2 cellular contexts compared by ENCODE assay signal in the genomic region with DNA sequence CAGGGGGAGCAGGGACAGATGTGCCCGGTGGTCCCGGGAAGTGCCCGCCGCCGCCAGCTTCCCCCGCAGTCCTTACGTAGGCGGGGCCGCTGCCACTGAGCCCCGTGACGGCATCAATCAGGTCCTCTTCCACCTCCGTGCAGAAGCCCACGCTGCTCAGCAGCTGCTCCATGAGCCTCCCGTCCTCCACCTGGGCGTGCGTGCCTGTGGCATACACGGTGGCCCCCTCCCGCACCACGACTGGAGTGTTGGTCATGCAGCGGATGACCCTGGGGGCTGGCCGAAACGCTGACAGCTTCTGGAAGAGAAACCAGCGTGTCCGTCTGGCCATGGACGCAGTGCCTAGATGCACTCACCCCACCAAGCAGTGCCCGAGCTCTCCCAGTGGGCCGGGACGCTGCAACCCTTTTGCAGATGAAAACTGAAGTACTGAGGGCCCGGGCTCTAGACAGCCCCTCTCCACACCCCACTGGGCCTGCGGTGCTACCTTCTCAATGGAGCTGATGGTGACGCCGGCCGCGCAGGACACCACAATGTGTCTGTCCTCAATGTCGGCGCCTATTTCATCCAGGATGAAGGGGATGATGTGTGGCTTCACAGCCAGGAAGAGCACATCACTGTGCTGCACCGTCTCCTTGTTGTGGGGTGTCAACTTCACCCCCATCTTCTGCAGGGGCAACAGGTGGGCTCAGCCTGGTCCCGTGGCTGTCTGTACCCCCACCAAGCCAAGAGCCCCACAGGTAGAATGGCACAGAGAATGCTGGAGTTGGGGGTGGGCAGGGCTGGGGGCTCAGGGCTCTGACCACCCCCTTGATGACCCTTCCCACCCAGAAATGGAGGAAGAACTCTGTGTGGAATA.
TF ChIP-seq lines count a peak whose summit lies in the region.

No MANE protein-coding gene starts in this region.

TF ChIP-seq in A549, 52 proteins besides CTCF, POLR2A, EP300 and RAD21 (continued from another document):
- TF ChIP-seq RNF2 (IDR thresholded peaks at IDR 0.05; ENCODE audit: borderline replicate concordance, low read depth), result no peak
- TF ChIP-seq FOSL2 (IDR thresholded peaks at IDR 0.05), result no peak
- no peak for TF ChIP-seq FOSL2 (CRISPR knock-in tag; IDR thresholded peaks at IDR 0.05)
- TF ChIP-seq NPAS2 (CRISPR knock-in tag; IDR thresholded peaks at IDR 0.05; ENCODE audit: borderline replicate concordance), result no peak
- TF ChIP-seq ZC3H11A (IDR thresholded peaks at IDR 0.05), result no peak
- no peak for TF ChIP-seq FOSB (CRISPR knock-in tag; IDR thresholded peaks at IDR 0.05)
- no peak for TF ChIP-seq JUNB (IDR thresholded peaks at IDR 0.05)
- no peak for TF ChIP-seq MAFK (IDR thresholded peaks at IDR 0.05; ENCODE audit: partially characterized antibody)
- TF ChIP-seq RARB (CRISPR knock-in tag; IDR thresholded peaks at IDR 0.05), result no peak
- TF ChIP-seq, protein P1, sequence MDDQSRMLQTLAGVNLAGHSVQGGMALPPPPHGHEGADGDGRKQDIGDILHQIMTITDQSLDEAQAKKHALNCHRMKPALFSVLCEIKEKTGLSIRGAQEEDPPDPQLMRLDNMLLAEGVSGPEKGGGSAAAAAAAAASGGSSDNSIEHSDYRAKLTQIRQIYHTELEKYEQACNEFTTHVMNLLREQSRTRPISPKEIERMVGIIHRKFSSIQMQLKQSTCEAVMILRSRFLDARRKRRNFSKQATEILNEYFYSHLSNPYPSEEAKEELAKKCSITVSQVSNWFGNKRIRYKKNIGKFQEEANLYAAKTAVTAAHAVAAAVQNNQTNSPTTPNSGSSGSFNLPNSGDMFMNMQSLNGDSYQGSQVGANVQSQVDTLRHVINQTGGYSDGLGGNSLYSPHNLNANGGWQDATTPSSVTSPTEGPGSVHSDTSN (IDR thresholded peaks at IDR 0.05), result no peak
- TF ChIP-seq, protein P2, sequence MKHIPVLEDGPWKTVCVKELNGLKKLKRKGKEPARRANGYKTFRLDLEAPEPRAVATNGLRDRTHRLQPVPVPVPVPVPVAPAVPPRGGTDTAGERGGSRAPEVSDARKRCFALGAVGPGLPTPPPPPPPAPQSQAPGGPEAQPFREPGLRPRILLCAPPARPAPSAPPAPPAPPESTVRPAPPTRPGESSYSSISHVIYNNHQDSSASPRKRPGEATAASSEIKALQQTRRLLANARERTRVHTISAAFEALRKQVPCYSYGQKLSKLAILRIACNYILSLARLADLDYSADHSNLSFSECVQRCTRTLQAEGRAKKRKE (CRISPR knock-in tag; IDR thresholded peaks at IDR 0.05; ENCODE audit: low read depth), result no peak

TF ChIP-seq in WTC11, 78 proteins besides CTCF, POLR2A, EP300 and RAD21:
- TF ChIP-seq, protein P3, sequence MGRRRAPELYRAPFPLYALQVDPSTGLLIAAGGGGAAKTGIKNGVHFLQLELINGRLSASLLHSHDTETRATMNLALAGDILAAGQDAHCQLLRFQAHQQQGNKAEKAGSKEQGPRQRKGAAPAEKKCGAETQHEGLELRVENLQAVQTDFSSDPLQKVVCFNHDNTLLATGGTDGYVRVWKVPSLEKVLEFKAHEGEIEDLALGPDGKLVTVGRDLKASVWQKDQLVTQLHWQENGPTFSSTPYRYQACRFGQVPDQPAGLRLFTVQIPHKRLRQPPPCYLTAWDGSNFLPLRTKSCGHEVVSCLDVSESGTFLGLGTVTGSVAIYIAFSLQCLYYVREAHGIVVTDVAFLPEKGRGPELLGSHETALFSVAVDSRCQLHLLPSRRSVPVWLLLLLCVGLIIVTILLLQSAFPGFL (CRISPR knock-in tag; IDR thresholded peaks at IDR 0.05; ENCODE audit: borderline replicate concordance), result no peak
- TF ChIP-seq, protein P4, sequence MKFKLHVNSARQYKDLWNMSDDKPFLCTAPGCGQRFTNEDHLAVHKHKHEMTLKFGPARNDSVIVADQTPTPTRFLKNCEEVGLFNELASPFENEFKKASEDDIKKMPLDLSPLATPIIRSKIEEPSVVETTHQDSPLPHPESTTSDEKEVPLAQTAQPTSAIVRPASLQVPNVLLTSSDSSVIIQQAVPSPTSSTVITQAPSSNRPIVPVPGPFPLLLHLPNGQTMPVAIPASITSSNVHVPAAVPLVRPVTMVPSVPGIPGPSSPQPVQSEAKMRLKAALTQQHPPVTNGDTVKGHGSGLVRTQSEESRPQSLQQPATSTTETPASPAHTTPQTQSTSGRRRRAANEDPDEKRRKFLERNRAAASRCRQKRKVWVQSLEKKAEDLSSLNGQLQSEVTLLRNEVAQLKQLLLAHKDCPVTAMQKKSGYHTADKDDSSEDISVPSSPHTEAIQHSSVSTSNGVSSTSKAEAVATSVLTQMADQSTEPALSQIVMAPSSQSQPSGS (CRISPR knock-in tag; IDR thresholded peaks at IDR 0.05; ENCODE audit: borderline replicate concordance, low read depth), result no peak
- TF ChIP-seq, protein P5, sequence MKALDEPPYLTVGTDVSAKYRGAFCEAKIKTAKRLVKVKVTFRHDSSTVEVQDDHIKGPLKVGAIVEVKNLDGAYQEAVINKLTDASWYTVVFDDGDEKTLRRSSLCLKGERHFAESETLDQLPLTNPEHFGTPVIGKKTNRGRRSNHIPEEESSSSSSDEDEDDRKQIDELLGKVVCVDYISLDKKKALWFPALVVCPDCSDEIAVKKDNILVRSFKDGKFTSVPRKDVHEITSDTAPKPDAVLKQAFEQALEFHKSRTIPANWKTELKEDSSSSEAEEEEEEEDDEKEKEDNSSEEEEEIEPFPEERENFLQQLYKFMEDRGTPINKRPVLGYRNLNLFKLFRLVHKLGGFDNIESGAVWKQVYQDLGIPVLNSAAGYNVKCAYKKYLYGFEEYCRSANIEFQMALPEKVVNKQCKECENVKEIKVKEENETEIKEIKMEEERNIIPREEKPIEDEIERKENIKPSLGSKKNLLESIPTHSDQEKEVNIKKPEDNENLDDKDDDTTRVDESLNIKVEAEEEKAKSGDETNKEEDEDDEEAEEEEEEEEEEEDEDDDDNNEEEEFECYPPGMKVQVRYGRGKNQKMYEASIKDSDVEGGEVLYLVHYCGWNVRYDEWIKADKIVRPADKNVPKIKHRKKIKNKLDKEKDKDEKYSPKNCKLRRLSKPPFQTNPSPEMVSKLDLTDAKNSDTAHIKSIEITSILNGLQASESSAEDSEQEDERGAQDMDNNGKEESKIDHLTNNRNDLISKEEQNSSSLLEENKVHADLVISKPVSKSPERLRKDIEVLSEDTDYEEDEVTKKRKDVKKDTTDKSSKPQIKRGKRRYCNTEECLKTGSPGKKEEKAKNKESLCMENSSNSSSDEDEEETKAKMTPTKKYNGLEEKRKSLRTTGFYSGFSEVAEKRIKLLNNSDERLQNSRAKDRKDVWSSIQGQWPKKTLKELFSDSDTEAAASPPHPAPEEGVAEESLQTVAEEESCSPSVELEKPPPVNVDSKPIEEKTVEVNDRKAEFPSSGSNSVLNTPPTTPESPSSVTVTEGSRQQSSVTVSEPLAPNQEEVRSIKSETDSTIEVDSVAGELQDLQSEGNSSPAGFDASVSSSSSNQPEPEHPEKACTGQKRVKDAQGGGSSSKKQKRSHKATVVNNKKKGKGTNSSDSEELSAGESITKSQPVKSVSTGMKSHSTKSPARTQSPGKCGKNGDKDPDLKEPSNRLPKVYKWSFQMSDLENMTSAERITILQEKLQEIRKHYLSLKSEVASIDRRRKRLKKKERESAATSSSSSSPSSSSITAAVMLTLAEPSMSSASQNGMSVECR (CRISPR knock-in tag; IDR thresholded peaks at IDR 0.05; ENCODE audit: borderline replicate concordance), result no peak
